8 cellular contexts compared by ENCODE assay signal in genomic region chr21:15062566-15062965, GRCh38. TPM values are rescaled to one million over a fixed set of nuclear protein-coding genes. Genes with fewer than 3 reads are reported as not detected.
DNase-seq lines count a peak whose midpoint lies in the region; TF ChIP-seq lines count a peak whose summit lies in the region.

No MANE protein-coding gene starts in this region.

- peak overlapping the region; percentile 81 for H3K9ac ChIP-seq in endodermal cell (ENCODE audit: extremely low read depth, low read length, poor library complexity, severe bottlenecking)

- CTCF ChIA-PET in PC-9 (lab: Charles Lee) = interaction anchor here (1.0 kb wide), 1 partner anchor 192 kb away, joined by 3 read pairs; no protein-coding TSS in a partner anchor

- TF ChIP-seq CTCF in GM13976 (IDR thresholded peaks at IDR 0.05; ENCODE audit: borderline replicate concordance, control extremely low read depth, extremely low read depth, insufficient read depth, missing control alignments) = peak; percentile 7
- TF ChIP-seq CTCF in PC-9 (conservative IDR thresholded peaks at IDR 0.05) = peak; percentile 46
- TF ChIP-seq CTCF in endodermal cell (conservative IDR thresholded peaks at IDR 0.05) = no peak
- TF ChIP-seq CTCF in osteoblast (IDR thresholded peaks at IDR 0.05; ENCODE audit: extremely low read depth, low read depth, low read length) = peak; percentile 15

- H3F3A ChIP-seq in PC-9 (ENCODE audit: insufficient read depth, low read depth) = peaks cover 8% of the 10 kb centered on the region; the same call in 1 of the 2 replicates

- H3K27ac Mint-ChIP-seq in endodermal cell = peak overlapping the region; percentile 91

- peak overlapping the region; percentile 87 for H3K4me2 ChIP-seq in PC-9
- peak overlapping the region; percentile 89 for H3K4me2 ChIP-seq in osteoblast (ENCODE audit: insufficient read depth, low read length)

- peaks cover 70% of the 10 kb centered on the region for H3K4me1 Mint-ChIP-seq in endodermal cell

- POLR2A ChIA-PET in PC-9 (lab: Charles Lee; ENCODE audit: unreplicated experiment) = no interaction called here

- H3K9me2 ChIP-seq in PC-9 (ENCODE audit: insufficient read depth) = no peaks in the 10 kb centered on the region

- intact Hi-C loops in PC-9 (cut with micrococcal nuclease; ENCODE audit: unreplicated experiment) = loop anchor here (5.0 kb wide), 3 partner anchors 105 to 230 kb away; no protein-coding TSS in a partner anchor

- H3K9me3 Mint-ChIP-seq in endodermal cell = no peaks in the 10 kb centered on the region

- H3K4me3 Mint-ChIP-seq in endodermal cell = peak overlapping the region; percentile 83

- H3K4me3 ChIP-seq in PC-9 (peak overlapping the region; percentile 86), endodermal cell (ENCODE audit: low read length) (peak overlapping the region; percentile 98), osteoblast (ENCODE audit: insufficient read depth, low read length) (peak overlapping the region; percentile 74)
- H3K4me3 ChIP-seq in effector memory CD4-positive, alpha-beta T cell (ENCODE audit: insufficient read depth, low read depth, low read length, poor library complexity, severe bottlenecking) = no peak overlapping the region

- H3K9me3 ChIP-seq in PC-9 (ENCODE audit: insufficient read depth, low read depth) (0 out of 2 replicates have a peak, but pooled peaks cover 7% of the 10 kb centered on the region), endodermal cell (ENCODE audit: control insufficient read depth, low read length) (no peaks in the 10 kb centered on the region), osteoblast (ENCODE audit: low read depth, low read length) (no peaks in the 10 kb centered on the region)
- H3K9me3 ChIP-seq in effector memory CD4-positive, alpha-beta T cell (ENCODE audit: control insufficient read depth, low read length) = no peaks in the 10 kb centered on the region

- 43 to 69% methylated on average over 2 to 3 of the region's 3 CpGs for WGBS in endodermal cell (ENCODE audit: insufficient coverage in 1 of 2, insufficient read length in 1 of 2), 2 experiments

- no peaks in the 10 kb centered on the region for H3K36me3 Mint-ChIP-seq in endodermal cell (ENCODE audit: low read depth)

- no peaks in the 10 kb centered on the region for H3K27me3 ChIP-seq in PC-9 (ENCODE audit: insufficient read depth, low read depth)
- H3K27me3 ChIP-seq in endodermal cell (ENCODE audit: control insufficient read depth, insufficient read depth, low read length, poor library complexity, severe bottlenecking) = no peaks in the 10 kb centered on the region
- no peaks in the 10 kb centered on the region for H3K27me3 ChIP-seq in osteoblast (ENCODE audit: insufficient read depth, low read length)
- H3K27me3 ChIP-seq in effector memory CD4-positive, alpha-beta T cell (replicated peaks; ENCODE audit: control insufficient read depth, insufficient read depth, low read length, poor library complexity, severe bottlenecking) = peaks cover 8% of the 10 kb centered on the region

- H4K20me1 ChIP-seq in PC-9 (ENCODE audit: insufficient read depth) (peaks cover 13% of the 10 kb centered on the region), osteoblast (ENCODE audit: insufficient read depth, low read length) (peaks cover 23% of the 10 kb centered on the region)

- H3K4me1 ChIP-seq in PC-9 (replicated peaks; ENCODE audit: insufficient read depth) (peaks cover 58% of the 10 kb centered on the region), endodermal cell (ENCODE audit: control insufficient read depth, insufficient read depth, low read length) (peaks cover 22% of the 10 kb centered on the region), osteoblast (ENCODE audit: insufficient read depth, low read length) (peaks cover 41% of the 10 kb centered on the region)
- peaks cover 8% of the 10 kb centered on the region for H3K4me1 ChIP-seq in effector memory CD4-positive, alpha-beta T cell (ENCODE audit: control insufficient read depth, insufficient read depth, low read length, poor library complexity, severe bottlenecking)

- H3K27ac ChIP-seq in PC-9 = peak overlapping the region; percentile 51
- H3K27ac ChIP-seq in endodermal cell (ENCODE audit: low read depth, low read length) = no peak overlapping the region
- H3K27ac ChIP-seq in osteoblast (ENCODE audit: low read depth, low read length) = peak overlapping the region; percentile 71
- H3K27ac ChIP-seq in effector memory CD4-positive, alpha-beta T cell (ENCODE audit: insufficient read depth, low read length, poor library complexity, severe bottlenecking) = no peak overlapping the region

- BruUV-seq in PC-9 (replicated peaks; lab: Mats Ljungman, UMichigan) = no TSS peak

- H3K27me3 Mint-ChIP-seq in endodermal cell (ENCODE audit: insufficient read depth) = no peaks in the 10 kb centered on the region

- H2AFZ ChIP-seq in PC-9 (no peak overlapping the region), osteoblast (ENCODE audit: low read length) (no peak overlapping the region)

- DNase-seq in GM13976 (ENCODE audit: low spot score) (no peak), PC-9 (no peak), endodermal cell (no peak), osteoblast (ENCODE audit: insufficient read length, low spot score, missing footprints) (no peak), T-helper 9 cell (no peak), ecto neural progenitor cell (ENCODE audit: low spot score) (no peak), DMS79 treated with DMSO at 0.1 percent for 48 hours (lab: John Stamatoyannopoulos, UW) (no peak)
- no peak for DNase-seq in effector memory CD4-positive, alpha-beta T cell

- peaks cover 78% of the 10 kb centered on the region for H3K79me2 ChIP-seq in PC-9 (ENCODE audit: low read depth)
- peaks cover 68% of the 10 kb centered on the region for H3K79me2 ChIP-seq in osteoblast (ENCODE audit: insufficient read depth, low read length)

- H3K36me3 ChIP-seq in PC-9 (ENCODE audit: low read depth) = peaks cover 14% of the 10 kb centered on the region; the same call in 1 of the 2 replicates
- no peaks in the 10 kb centered on the region for H3K36me3 ChIP-seq in endodermal cell (ENCODE audit: control insufficient read depth, insufficient read depth, low read length)
- H3K36me3 ChIP-seq in osteoblast (ENCODE audit: insufficient read depth, low read length) = no peaks in the 10 kb centered on the region
- no peaks in the 10 kb centered on the region for H3K36me3 ChIP-seq in effector memory CD4-positive, alpha-beta T cell (ENCODE audit: control insufficient read depth, insufficient read depth, low read length)

- in situ Hi-C loops in GM13976 (cut with MboI; ENCODE audit: low sequenced_read_pairs, unreplicated experiment) = no loop called here

RNA-seq across cellular contexts. Expression of gene NRIP1, which starts 2.2 kb away (rescaled TPM):
- total RNA-seq in PC-9 (2021) = 25.2 and 33.0 TPM in 2 replicates
- total RNA-seq in endodermal cell = 10 to 100 TPM; 29.9 to 35.9 TPM
- polyA plus RNA-seq in endodermal cell (2013, experiment 1 of 2) = 38.8 TPM
- 43.3 TPM for polyA plus RNA-seq in endodermal cell (2013, experiment 2 of 2)
- total RNA-seq in osteoblast = 32.1 and 32.6 TPM in 2 replicates

Comparison
In these comparisons a context has a peak if more than half of its experiments do, and no peak if none do; other contexts are left out.
1. H3K27ac ChIP-seq: peak in PC-9 (single experiment) and osteoblast (single experiment); none in endodermal cell (single experiment) and effector memory CD4-positive, alpha-beta T cell (single experiment).